8 cellular contexts compared by ENCODE assay signal in genomic region chr2:73823916-73824523, GRCh38. TPM values are rescaled to one million over a fixed set of nuclear protein-coding genes. Genes with fewer than 3 reads are reported as not detected.
A peak's percentile ranks its signal among the peaks of the same experiment; 100 is the strongest.
DNase-seq lines count a peak whose midpoint lies in the region; ATAC-seq, FAIRE-seq and TF ChIP-seq lines count a peak whose summit lies in the region.

No MANE protein-coding gene starts in this region.

- H3K4me2 ChIP-seq in SU-DHL-6 (ENCODE audit: low read depth, low read length, poor library complexity, severe bottlenecking), result no peak overlapping the region
- H3K4me2 ChIP-seq in fibroblast of lung (ENCODE audit: extremely low read depth, insufficient read depth, low read length), result no peak overlapping the region

- POLR2A ChIA-PET in AG04450 (lab: Yijun Ruan, JAX), result interaction anchor here (1.1 kb wide), 1 partner anchor 73 kb away, joined by 4 read pairs; no protein-coding TSS in a partner anchor

- no peaks in the 10 kb centered on the region for H4K20me1 ChIP-seq in SU-DHL-6 (ENCODE audit: low read depth, low read length)
- H4K20me1 ChIP-seq in fibroblast of lung (ENCODE audit: control insufficient read depth, extremely low read depth, insufficient read depth, low read length), result no peaks in the 10 kb centered on the region

- WGBS in pancreas, 2 donors, result 6% methylated on average over 3 of the region's 3 CpGs

- no peaks in the 10 kb centered on the region for H3K36me3 ChIP-seq in SU-DHL-6 (ENCODE audit: low read length)
- no peaks in the 10 kb centered on the region for H3K36me3 ChIP-seq in fibroblast of lung (ENCODE audit: control insufficient read depth, insufficient read depth, low read length)
- no peaks in the 10 kb centered on the region for H3K36me3 ChIP-seq in pancreas

- H3K27ac ChIP-seq in AG04450 (ENCODE audit: low read depth, low read length), result no peak overlapping the region
- no peak overlapping the region for H3K27ac ChIP-seq in SU-DHL-6 (ENCODE audit: low read depth, low read length)
- no peak overlapping the region for H3K27ac ChIP-seq in fibroblast of lung (ENCODE audit: insufficient read depth, low read length)
- no peak overlapping the region for H3K27ac ChIP-seq in pancreas

- H3K9ac ChIP-seq in SU-DHL-6 (ENCODE audit: low read length) (no peak overlapping the region), fibroblast of lung (ENCODE audit: insufficient read depth, low read length) (no peak overlapping the region)

- peaks cover under 1% of the 10 kb centered on the region; the same call in 1 of the 2 replicates for H3K79me2 ChIP-seq in SU-DHL-6 (ENCODE audit: insufficient read depth, low read length)
- no peaks in the 10 kb centered on the region for H3K79me2 ChIP-seq in fibroblast of lung (ENCODE audit: control insufficient read depth, insufficient read depth, low read length)

- intact Hi-C loops in pancreas (cut with DNase I), result loop anchor here in 1 of 3 donors (10.0 kb wide), 1 partner anchor 511 kb away; no protein-coding TSS in a partner anchor

- TF ChIP-seq CTCF in AG04450 (IDR thresholded peaks at IDR 0.05; ENCODE audit: low read depth, low read length) (peak; percentile 88), GM10266 (IDR thresholded peaks at IDR 0.05; ENCODE audit: control insufficient read depth, insufficient read depth, low read depth, missing control alignments) (peak; percentile 76), SU-DHL-6 (IDR thresholded peaks at IDR 0.05; ENCODE audit: insufficient read depth, low read length, poor library complexity, severe bottlenecking) (peak; percentile 70), fibroblast of lung (conservative IDR thresholded peaks at IDR 0.05 in 1 of 2, IDR thresholded peaks at IDR 0.05 in 1 of 2; ENCODE audit: low read depth in 1 of 2, low read length in 2 of 2) (peak; percentile 86), pancreas (IDR thresholded peaks at IDR 0.05) (peak; percentile 59 to 75 (median 63))

- no peaks in the 10 kb centered on the region for H3K4me1 ChIP-seq in fibroblast of lung (ENCODE audit: control insufficient read depth, extremely low read depth, insufficient read depth, low read length)
- H3K4me1 ChIP-seq in pancreas, result peaks cover 0 to 5% (median 0%) of the 10 kb centered on the region in 3 donors

- DNase-seq in AG04450 (ENCODE audit: low read depth, low spot score), result peak; percentile 76
- DNase-seq in GM10266 (ENCODE audit: extremely low spot score), result peak; percentile 64
- DNase-seq in NCI-H1694 treated with DMSO at 0.1 percent for 48 hours (lab: John Stamatoyannopoulos, UW), result peak; percentile 81
- peak; percentile 79 to 94 for DNase-seq in fibroblast of lung (ENCODE audit: low read depth in 2 of 2)
- peak in 3 of 6 donors; percentile 26 to 36 (median 30) for DNase-seq in pancreas

- no peaks in the 10 kb centered on the region for H3K9me2 ChIP-seq in SU-DHL-6 (replicated peaks; ENCODE audit: insufficient read depth, low read length)

- FAIRE-seq in pancreas (lab: Jason Lieb, UNC), result peak; percentile 74

- CTCF ChIA-PET in AG04450 (lab: Charles Lee), result interaction anchor here (0.6 to 3.7 kb wide), 50 partner anchors 8 to 601 kb away, joined by 3 to 43 read pairs (median 4); partner anchors contain the start of genes ACTG2 and BOLA3

- H3K27me3 ChIP-seq in AG04450 (ENCODE audit: control insufficient read depth, insufficient read depth, low read length), result peaks cover 4% of the 10 kb centered on the region
- H3K27me3 ChIP-seq in SU-DHL-6 (ENCODE audit: low read length), result no peaks in the 10 kb centered on the region
- peaks cover 3% of the 10 kb centered on the region for H3K27me3 ChIP-seq in fibroblast of lung (ENCODE audit: control insufficient read depth, insufficient read depth, low read length)
- no peaks in the 10 kb centered on the region for H3K27me3 ChIP-seq in pancreas

- H3K9me3 ChIP-seq in AG04450 (ENCODE audit: control insufficient read depth, insufficient read depth, low read length) (no peaks in the 10 kb centered on the region), SU-DHL-6 (ENCODE audit: insufficient read depth, low read length) (no peaks in the 10 kb centered on the region), fibroblast of lung (ENCODE audit: control insufficient read depth, insufficient read depth, low read depth, low read length) (no peaks in the 10 kb centered on the region), pancreas (no peaks in the 10 kb centered on the region)

- ATAC-seq in pancreas (peak in 3 of 4 donors; percentile 42 to 57 (median 49)), esophagus mucosa (no peak), GM19324 (IDR thresholded peaks at IDR 0.05; ENCODE audit: low FRiP score, unreplicated experiment) (no peak)

- H2AFZ ChIP-seq in SU-DHL-6 (ENCODE audit: low read depth, low read length, severe bottlenecking) (no peak overlapping the region), fibroblast of lung (ENCODE audit: low read length) (no peak overlapping the region)

- peaks cover 3% of the 10 kb centered on the region; the same call in 1 of the 2 replicates for H3F3A ChIP-seq in SU-DHL-6 (ENCODE audit: insufficient read depth)

- H3K4me3 ChIP-seq in AG04450 (ENCODE audit: low read depth, low read length) (no peak overlapping the region), SU-DHL-6 (ENCODE audit: insufficient read depth, low read length, poor library complexity, severe bottlenecking) (no peak overlapping the region), fibroblast of lung (replicated peaks in 1 of 4; ENCODE audit: control extremely low read depth in 1 of 4, insufficient read depth in 1 of 4, low read depth in 3 of 4, low read length in 4 of 4) (no peak overlapping the region), pancreas (no peak overlapping the region)

RNA-seq across cellular contexts. Expression of gene STAMBP, which starts 4.7 kb away (rescaled TPM):
- polyA plus RNA-seq in AG04450 (2011; rRNA removed) (48.3 and 54.5 TPM in 2 replicates), fibroblast of lung (38.2 and 44.2 TPM in 2 replicates), pancreas (10 to 100 TPM in 1 of 2 donors, 1 to 10 TPM in 1; 9.8 to 16.7 TPM)
- 32.8 and 38.2 TPM in 2 replicates for polyA minus RNA-seq in AG04450 (2011; rRNA and poly(A)+ RNA removed)
- total RNA-seq in fibroblast of lung (23.3 and 23.6 TPM in 2 replicates), pancreas (10 to 100 TPM; 11.7 to 24.4 (median 13.2) TPM), esophagus mucosa (33.5 TPM)
- 24.3 and 27.7 TPM in 2 replicates for polyA plus RNA-seq in fibroblast of lung (2012)
- polyA minus RNA-seq in fibroblast of lung (ENCODE audit: low replicate concordance), result 13.9 and 28.7 TPM in 2 replicates

RNA-seq across cellular contexts. Expression of gene C2orf78, which starts 40.0 kb away (rescaled TPM):
- polyA plus RNA-seq in AG04450 (2011; rRNA removed) (not detected in 2 replicates), fibroblast of lung (not detected in 2 replicates), pancreas (not detected)
- not detected in 2 replicates for polyA minus RNA-seq in AG04450 (2011; rRNA and poly(A)+ RNA removed)
- total RNA-seq in fibroblast of lung (not detected in 2 replicates), pancreas (not detected), esophagus mucosa (not detected)
- polyA plus RNA-seq in fibroblast of lung (2012), result not detected in 2 replicates
- polyA minus RNA-seq in fibroblast of lung (ENCODE audit: low replicate concordance), result not detected in 2 replicates

RNA-seq across cellular contexts. Expression of gene DUSP11, which starts 44.1 kb away (rescaled TPM):
- polyA plus RNA-seq in AG04450 (2011; rRNA removed) (33.2 and 45.2 TPM in 2 replicates), fibroblast of lung (36.1 and 38.0 TPM in 2 replicates), pancreas (10 to 100 TPM in 1 of 2 donors, 1 to 10 TPM in 1; 7.3 to 11.7 TPM)
- 11.5 and 13.2 TPM in 2 replicates for polyA minus RNA-seq in AG04450 (2011; rRNA and poly(A)+ RNA removed)
- total RNA-seq in fibroblast of lung (24.9 and 31.7 TPM in 2 replicates), pancreas (10 to 100 TPM in 1 of 6 donors, 1 to 10 TPM in 5; 4.7 to 12.1 (median 6.8) TPM), esophagus mucosa (28.8 TPM)
- polyA plus RNA-seq in fibroblast of lung (2012), result 22.6 and 23.4 TPM in 2 replicates
- 2.3 and 3.2 TPM in 2 replicates for polyA minus RNA-seq in fibroblast of lung (ENCODE audit: low replicate concordance)

Comparison
In these comparisons a context has a peak if more than half of its experiments do, and no peak if none do; other contexts are left out.
1. ATAC-seq: peak in pancreas (3 of 4); none in esophagus mucosa (single experiment) and GM19324 (single experiment).
2. Peak in every context shown above with its lines, with median percentiles within 50 percentile points of each other: CTCF ChIP-seq.